ENCODE assay signal across 18 cellular contexts in the genomic region with DNA sequence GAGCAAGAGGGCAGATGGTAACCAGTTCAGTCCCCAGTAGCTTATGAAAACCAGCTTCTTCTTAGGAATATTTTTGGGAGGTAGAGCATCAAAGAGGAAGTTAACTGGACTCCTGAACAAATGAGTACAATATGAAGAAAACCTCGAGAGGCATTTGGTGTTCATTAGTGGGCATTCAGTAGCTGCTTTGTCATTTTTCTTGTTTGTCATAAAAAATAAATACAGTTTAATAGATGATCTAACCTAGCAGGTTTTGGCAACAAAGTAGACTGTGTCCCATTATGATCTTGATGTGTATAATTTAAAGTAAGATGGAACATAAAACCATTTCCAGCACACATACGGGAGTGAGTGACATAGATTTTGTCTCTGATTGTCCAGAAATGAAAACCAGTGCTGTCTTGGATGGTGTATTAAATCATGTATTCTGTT.
A peak's percentile ranks its signal among the peaks of the same experiment; 100 is the strongest.
DNase-seq lines count a peak whose midpoint lies in the region; ATAC-seq and TF ChIP-seq lines count a peak whose summit lies in the region.
"Had no signal": no experiment of that assay in that cellular context is flagged by ENCODE, and none has a peak within 500 bp of the region (broad histone marks: within the 10 kb centered on the region; RNA-seq: fewer than 3 reads in every experiment).

No MANE protein-coding gene starts in this region.

- no peak overlapping the region for H3K4me3 ChIP-seq in fibroblast of the aortic adventitia (ENCODE audit: low read depth, low read length)
- no peak overlapping the region for H3K4me3 ChIP-seq in subcutaneous abdominal adipose tissue (ENCODE audit: low read depth in 1 of 5, low read length in 5 of 5)
- no peak overlapping the region for H3K4me3 ChIP-seq in HAP-1

- no peak for TF ChIP-seq CTCF in fibroblast of the aortic adventitia (IDR thresholded peaks at IDR 0.05; ENCODE audit: insufficient read depth, low read length)

- H3K36me3 ChIP-seq in subcutaneous abdominal adipose tissue (ENCODE audit: control insufficient read depth in 5 of 5, insufficient read depth in 5 of 5, low read length in 5 of 5) = no peaks in the 10 kb centered on the region
- no peaks in the 10 kb centered on the region for H3K36me3 ChIP-seq in HAP-1 (replicated peaks)

- H3K4me1 ChIP-seq in subcutaneous abdominal adipose tissue (ENCODE audit: control insufficient read depth in 5 of 5, insufficient read depth in 5 of 5, low read length in 5 of 5) (peaks cover 0 to 11% (median 5%) of the 10 kb centered on the region in 5 donors), HAP-1 (no peaks in the 10 kb centered on the region)

- ATAC-seq in HG02642 (IDR thresholded peaks at IDR 0.05; ENCODE audit: poor library complexity, unreplicated experiment) = no peak
- ATAC-seq: PC-3 had no signal

- DNase-seq in EL (peak; percentile 35), RPMI7951 (ENCODE audit: low read depth) (peak; percentile 52), fibroblast of the aortic adventitia (ENCODE audit: low read depth) (peak; percentile 26), HAP-1 (ENCODE audit: low spot score in 2 of 2) (no peak), NCI-H1417 treated with DMSO at 0.1 percent for 48 hours (lab: John Stamatoyannopoulos, UW) (no peak), NCI-H1694 (lab: John Stamatoyannopoulos, UW) (no peak)
- DNase-seq: CD4-positive, CD25-positive, alpha-beta regulatory T cell; DMS79; GDM1; H7; NCI-H146; NCI-H2107; NCI-H345; NCI-H69; T-helper 1 cell had no signal

- peak overlapping the region; percentile 74 for H3K27ac ChIP-seq in subcutaneous abdominal adipose tissue (ENCODE audit: low read depth, low read length)

- H3K9ac ChIP-seq in subcutaneous abdominal adipose tissue (ENCODE audit: low read length in 5 of 5) = peak overlapping the region in 1 of 5 donors; percentile 22

- H3K27me3 ChIP-seq in subcutaneous abdominal adipose tissue (ENCODE audit: control insufficient read depth in 5 of 5, insufficient read depth in 4 of 5, low read length in 5 of 5) (no peaks in the 10 kb centered on the region), HAP-1 (ENCODE audit: low read depth) (no peaks in the 10 kb centered on the region)

- peaks cover 0 to 4% (median 0%) of the 10 kb centered on the region in 5 donors for H3K9me3 ChIP-seq in subcutaneous abdominal adipose tissue (ENCODE audit: control insufficient read depth in 5 of 5, low read length in 5 of 5)
- no peaks in the 10 kb centered on the region for H3K9me3 ChIP-seq in HAP-1

- in situ Hi-C loops in HAP-1 (cut with MboI; ENCODE audit: low sequenced_read_pairs) = no loop called here

Comparison
In these comparisons a context has a peak if more than half of its experiments do, and no peak if none do; other contexts are left out.
1. DNase-seq: peak in EL (single experiment), RPMI7951 (single experiment) and fibroblast of the aortic adventitia (single experiment); none in HAP-1 (0 of 2), NCI-H1417 treated with DMSO at 0.1 percent for 48 hours (single experiment) and NCI-H1694 (single experiment).